ENCODE assay signal across 8 cellular contexts in the genomic region with DNA sequence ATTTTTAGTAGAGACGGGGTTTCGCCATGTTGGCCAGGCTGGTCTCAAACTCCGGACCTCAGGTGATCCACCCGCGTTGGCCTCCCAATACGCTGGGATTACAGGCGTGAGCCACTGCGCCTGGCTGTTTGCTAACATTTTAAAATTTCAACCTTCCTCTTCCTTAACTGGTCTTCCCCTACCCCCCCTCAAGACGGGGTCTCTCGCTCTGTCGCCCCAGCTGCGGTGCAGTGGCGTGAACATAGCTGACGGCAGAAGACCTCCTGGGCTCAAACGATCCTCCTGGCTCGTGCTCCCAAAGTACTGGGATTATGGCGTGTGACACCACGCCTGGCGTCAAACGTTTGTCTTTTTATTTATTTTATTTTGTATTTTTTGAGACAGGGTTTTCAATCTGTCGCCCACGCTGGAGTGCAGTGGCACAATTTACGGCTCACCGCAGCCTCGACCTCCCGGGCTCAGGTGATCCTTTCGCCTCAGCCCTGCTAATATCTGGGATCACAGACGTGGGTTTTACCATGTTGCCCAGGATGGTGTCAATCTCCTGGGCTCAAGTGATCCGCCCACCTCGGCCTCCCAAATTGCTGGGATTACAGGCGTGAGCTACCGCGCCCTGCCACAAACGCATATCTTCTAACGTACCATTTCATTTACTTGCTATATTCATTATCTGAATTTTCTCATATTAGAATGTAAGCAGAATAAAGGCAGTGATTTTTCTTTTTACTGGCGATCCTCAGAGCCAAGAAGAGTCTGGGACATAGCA. TPM values are rescaled to one million over a fixed set of nuclear protein-coding genes. Genes with fewer than 3 reads are reported as not detected.
DNase-seq lines count a peak whose midpoint lies in the region; ATAC-seq lines count a peak whose summit lies in the region.

No MANE protein-coding gene starts in this region.

- peak overlapping the region; percentile 96 for H3K27ac Mint-ChIP-seq in activated T-cell treated with anti-CD3 and anti-CD28 coated beads, Interleukin-2, amount 50 U/mL, for 72 hours
- H3K27ac Mint-ChIP-seq in activated naive CD8-positive, alpha-beta T cell treated with anti-CD3 and anti-CD28 coated beads for 36 hours: peak overlapping the region; percentile 99

- peak overlapping the region; percentile 98 for H3K4me3 Mint-ChIP-seq in activated T-cell treated with anti-CD3 and anti-CD28 coated beads, Interleukin-2, amount 50 U/mL, for 72 hours
- H3K4me3 Mint-ChIP-seq in activated naive CD8-positive, alpha-beta T cell treated with anti-CD3 and anti-CD28 coated beads for 36 hours: peak overlapping the region; percentile 93

- peaks cover 8 to 18% of the 10 kb centered on the region in 2 donors for H3K36me3 Mint-ChIP-seq in activated T-cell treated with anti-CD3 and anti-CD28 coated beads, Interleukin-2, amount 50 U/mL, for 72 hours (ENCODE audit: insufficient read depth in 2 of 2)
- peaks cover 28% of the 10 kb centered on the region for H3K36me3 Mint-ChIP-seq in activated naive CD8-positive, alpha-beta T cell treated with anti-CD3 and anti-CD28 coated beads for 36 hours

- no peaks in the 10 kb centered on the region for H3K9me3 ChIP-seq in thymus (ENCODE audit: control insufficient read depth)

- H3K27me3 ChIP-seq in thymus (ENCODE audit: control insufficient read depth, insufficient read depth): no peaks in the 10 kb centered on the region

- peak overlapping the region; percentile 86 for H3K4me3 ChIP-seq in thymus (ENCODE audit: low read length)

- peaks cover 32% of the 10 kb centered on the region for H3K4me1 Mint-ChIP-seq in activated T-cell treated with anti-CD3 and anti-CD28 coated beads, Interleukin-2, amount 50 U/mL, for 72 hours (ENCODE audit: low read depth)
- peaks cover 27% of the 10 kb centered on the region for H3K4me1 Mint-ChIP-seq in activated naive CD8-positive, alpha-beta T cell treated with anti-CD3 and anti-CD28 coated beads for 36 hours

- H3K36me3 ChIP-seq in thymus (ENCODE audit: control insufficient read depth, insufficient read depth): peaks cover 5% of the 10 kb centered on the region

- H3K4me1 ChIP-seq in thymus (ENCODE audit: control insufficient read depth, insufficient read depth, low read length): peaks cover 9% of the 10 kb centered on the region

- no peaks in the 10 kb centered on the region for H3K9me3 Mint-ChIP-seq in activated T-cell treated with anti-CD3 and anti-CD28 coated beads, Interleukin-2, amount 50 U/mL, for 72 hours
- no peaks in the 10 kb centered on the region for H3K9me3 Mint-ChIP-seq in activated naive CD8-positive, alpha-beta T cell treated with anti-CD3 and anti-CD28 coated beads for 36 hours

- WGBS in thymus: 73% methylated on average over 36 of the region's 36 CpGs

- no peaks in the 10 kb centered on the region for H3K27me3 Mint-ChIP-seq in activated T-cell treated with anti-CD3 and anti-CD28 coated beads, Interleukin-2, amount 50 U/mL, for 72 hours (ENCODE audit: low read depth)
- no peaks in the 10 kb centered on the region for H3K27me3 Mint-ChIP-seq in activated naive CD8-positive, alpha-beta T cell treated with anti-CD3 and anti-CD28 coated beads for 36 hours

- no peak for DNase-seq in activated T-cell treated with anti-CD3 and anti-CD28 coated beads, Interleukin-2, amount 50 U/mL, for 72 hours
- DNase-seq in activated T-cell treated with anti-CD3 and anti-CD28 coated beads for 4 hours (no peak), left kidney (ENCODE audit: low read depth, low spot score) (peak; percentile 52), NCI-H226 (no peak)
- DNase-seq in activated naive CD8-positive, alpha-beta T cell treated with anti-CD3 and anti-CD28 coated beads for 36 hours: no peak

- peak overlapping the region; percentile 86 for H3K27ac ChIP-seq in thymus (ENCODE audit: low read depth)

- ATAC-seq in activated T-cell treated with anti-CD3 and anti-CD28 coated beads, Interleukin-2, amount 50 U/mL, for 72 hours (replicated peaks in 1 of 2): no peak
- ATAC-seq in GM21515 (IDR thresholded peaks at IDR 0.05; ENCODE audit: unreplicated experiment): no peak
- ATAC-seq in HG03442 (IDR thresholded peaks at IDR 0.05; ENCODE audit: unreplicated experiment): no peak

RNA-seq across cellular contexts. Expression of a gene that starts 1.0 kb away (rescaled TPM):
- total RNA-seq in activated T-cell treated with anti-CD3 and anti-CD28 coated beads, Interleukin-2, amount 50 U/mL, for 72 hours: 10 to 100 TPM; 41.9 to 48.7 TPM
- 10 to 100 TPM; 74.5 to 75.2 TPM for total RNA-seq in activated naive CD8-positive, alpha-beta T cell treated with anti-CD3 and anti-CD28 coated beads for 36 hours
- 24.2 TPM for polyA plus RNA-seq in thymus

RNA-seq across cellular contexts. Expression of a gene that starts 32.9 kb away (rescaled TPM):
- total RNA-seq in activated T-cell treated with anti-CD3 and anti-CD28 coated beads, Interleukin-2, amount 50 U/mL, for 72 hours: 1 to 10 TPM in 1 of 2 donors, not detected in 1; 1.4 TPM
- total RNA-seq in activated naive CD8-positive, alpha-beta T cell treated with anti-CD3 and anti-CD28 coated beads for 36 hours: 1 to 10 TPM in 1 of 2 experiments, under 1 TPM in 1; 0.46 to 1.0 TPM
- 34.1 TPM for polyA plus RNA-seq in thymus
